Comparison of ENCODE assay signal across 12 cellular contexts in the genomic region with DNA sequence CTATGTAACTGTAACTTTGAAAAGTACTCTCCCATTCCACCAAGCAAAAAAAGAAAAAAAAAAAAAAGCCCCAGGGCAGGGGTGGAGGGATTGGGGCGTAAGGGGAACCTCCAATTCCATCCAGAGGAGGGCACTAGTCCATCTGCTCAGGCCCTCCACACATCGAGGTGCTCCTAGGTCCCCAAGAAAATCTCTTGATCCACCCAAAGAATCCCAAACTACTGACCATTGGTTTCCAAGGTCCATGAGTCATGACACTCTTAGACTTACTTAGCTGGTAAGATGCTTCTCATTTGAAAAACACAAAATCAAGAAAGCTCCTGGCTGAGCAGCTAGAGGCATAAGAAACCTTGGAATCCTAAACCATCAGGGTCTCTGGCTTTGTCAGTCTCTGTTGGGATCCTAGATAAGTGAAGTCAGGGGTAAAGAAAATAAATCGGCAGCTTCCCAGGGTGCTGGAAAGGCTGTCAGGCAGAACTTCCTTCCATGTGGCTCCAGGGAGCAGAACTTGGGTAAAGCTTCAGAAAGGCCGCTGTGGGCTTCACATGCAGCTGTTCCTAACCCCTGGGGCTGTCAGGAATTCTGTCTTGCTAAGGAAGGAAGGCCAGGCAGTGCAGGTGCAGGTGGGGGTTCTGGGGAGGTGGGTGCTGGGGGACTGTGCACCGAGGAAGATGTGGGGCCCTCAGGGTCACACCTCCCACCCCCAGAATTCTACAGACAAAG. TPM values are rescaled to one million over a fixed set of nuclear protein-coding genes. Genes with fewer than 3 reads are reported as not detected.
DNase-seq lines count a peak whose midpoint lies in the region; ATAC-seq and TF ChIP-seq lines count a peak whose summit lies in the region.
"Had no signal": no experiment of that assay in that cellular context is flagged by ENCODE, and none has a peak within 500 bp of the region (broad histone marks: within the 10 kb centered on the region; RNA-seq: fewer than 3 reads in every experiment).

No MANE protein-coding gene starts in this region.

- no peak overlapping the region for H3K4me3 Mint-ChIP-seq in activated CD4-positive, alpha-beta T cell treated with anti-CD3 and anti-CD28 coated beads for 36 hours
- H3K4me3 Mint-ChIP-seq in dendritic cell treated with granulocyte-macrophage colony-stimulating factor and Interleukin-4, amounts not matched to agents 40 ng/mL and 50 ng/mL, for 4 days = no peak overlapping the region
- no peak overlapping the region for H3K4me3 Mint-ChIP-seq in activated naive CD4-positive, alpha-beta T cell treated with anti-CD3 and anti-CD28 coated beads for 36 hours

- H3K36me3 Mint-ChIP-seq in activated CD4-positive, alpha-beta T cell treated with anti-CD3 and anti-CD28 coated beads for 36 hours (ENCODE audit: low read depth) = no peaks in the 10 kb centered on the region
- H3K36me3 Mint-ChIP-seq in dendritic cell treated with granulocyte-macrophage colony-stimulating factor and Interleukin-4, amounts not matched to agents 40 ng/mL and 50 ng/mL, for 4 days (ENCODE audit: low read depth) = no peaks in the 10 kb centered on the region
- no peaks in the 10 kb centered on the region for H3K36me3 Mint-ChIP-seq in activated naive CD4-positive, alpha-beta T cell treated with anti-CD3 and anti-CD28 coated beads for 36 hours (ENCODE audit: low read depth)

- no peak overlapping the region for H3K27ac Mint-ChIP-seq in activated CD4-positive, alpha-beta T cell treated with anti-CD3 and anti-CD28 coated beads for 36 hours
- peak overlapping the region; percentile 25 for H3K27ac Mint-ChIP-seq in dendritic cell treated with granulocyte-macrophage colony-stimulating factor and Interleukin-4, amounts not matched to agents 40 ng/mL and 50 ng/mL, for 4 days
- no peak overlapping the region for H3K27ac Mint-ChIP-seq in activated naive CD4-positive, alpha-beta T cell treated with anti-CD3 and anti-CD28 coated beads for 36 hours

- no peak overlapping the region for H3K4me3 ChIP-seq in HUES64 (ENCODE audit: low read length)
- H3K4me3 ChIP-seq: lung, SJSA1 had no signal

- H3K27me3 Mint-ChIP-seq in activated CD4-positive, alpha-beta T cell treated with anti-CD3 and anti-CD28 coated beads for 36 hours = no peaks in the 10 kb centered on the region
- H3K27me3 Mint-ChIP-seq in dendritic cell treated with granulocyte-macrophage colony-stimulating factor and Interleukin-4, amounts not matched to agents 40 ng/mL and 50 ng/mL, for 4 days = peaks cover 7% of the 10 kb centered on the region
- H3K27me3 Mint-ChIP-seq in activated naive CD4-positive, alpha-beta T cell treated with anti-CD3 and anti-CD28 coated beads for 36 hours (ENCODE audit: low read depth) = no peaks in the 10 kb centered on the region

- H3K9me3 ChIP-seq in HUES64 (ENCODE audit: insufficient read depth, low read depth, low read length) = no peaks in the 10 kb centered on the region
- H3K9me3 ChIP-seq: SJSA1 had no signal

- 39% methylated on average over 3 of the region's 5 CpGs for WGBS in HUES64

- peak overlapping the region; percentile 95 for H3K27ac ChIP-seq in HUES64 (ENCODE audit: low read depth, low read length)
- H3K27ac ChIP-seq: SJSA1 had no signal

- H3K9me3 Mint-ChIP-seq in activated CD4-positive, alpha-beta T cell treated with anti-CD3 and anti-CD28 coated beads for 36 hours (ENCODE audit: low read depth) = no peaks in the 10 kb centered on the region
- no peaks in the 10 kb centered on the region for H3K9me3 Mint-ChIP-seq in dendritic cell treated with granulocyte-macrophage colony-stimulating factor and Interleukin-4, amounts not matched to agents 40 ng/mL and 50 ng/mL, for 4 days
- H3K9me3 Mint-ChIP-seq in activated naive CD4-positive, alpha-beta T cell treated with anti-CD3 and anti-CD28 coated beads for 36 hours = no peaks in the 10 kb centered on the region

- H3K9ac ChIP-seq in HUES64 (ENCODE audit: low read depth, low read length) = no peak overlapping the region

- H3K27me3 ChIP-seq in HUES64 (ENCODE audit: insufficient read depth, low read length) = no peaks in the 10 kb centered on the region
- H3K27me3 ChIP-seq: SJSA1 had no signal

- H3K4me1 ChIP-seq in HUES64 (ENCODE audit: insufficient read depth, low read length) = peaks cover 72% of the 10 kb centered on the region
- H3K4me1 ChIP-seq: SJSA1 had no signal

- no peak for DNase-seq in activated CD4-positive, alpha-beta T cell treated with anti-CD3 and anti-CD28 coated beads for 36 hours
- DNase-seq in activated CD4-positive, alpha-beta T cell treated with anti-CD3 and anti-CD28 coated beads for 4 hours = no peak
- DNase-seq in posterior vena cava (ENCODE audit: low spot score) (peak; percentile 31), omental fat pad (ENCODE audit: low spot score) (no peak)
- no peak for DNase-seq in activated naive CD4-positive, alpha-beta T cell treated with anti-CD3 and anti-CD28 coated beads for 36 hours
- DNase-seq in stimulated activated CD4-positive, alpha-beta T cell treated with anti-CD3 and anti-CD28 coated beads, Interleukin-4, amount 100 ng/mL, for 4 hours = no peak
- DNase-seq: activated CD4-positive, alpha-beta T cell treated with anti-CD3 and anti-CD28 coated beads for 1 hour; activated naive CD4-positive, alpha-beta T cell treated with Interleukin-2 at 50 U/mL for 16 hours had no signal

- intact Hi-C loops in activated CD4-positive, alpha-beta T cell treated with anti-CD3 and anti-CD28 coated beads for 36 hours (cut with DNase I, micrococcal nuclease) = loop anchor here in 1 of 2 experiments (1.0 kb wide), 1 partner anchor 233 kb away; no protein-coding TSS in a partner anchor
- intact Hi-C loops in dendritic cell treated with granulocyte-macrophage colony-stimulating factor and Interleukin-4, amounts not matched to agents 40 ng/mL and 50 ng/mL, for 4 days (cut with micrococcal nuclease) = loop anchor here (5.0 kb wide), 1 partner anchor 224 kb away; no protein-coding TSS in a partner anchor
- intact Hi-C loops in posterior vena cava (cut with DNase I) = loop anchor here in 1 of 2 donors (10.0 kb wide), 1 partner anchor 166 kb away; no protein-coding TSS in a partner anchor
- intact Hi-C loops in activated naive CD4-positive, alpha-beta T cell treated with anti-CD3 and anti-CD28 coated beads for 36 hours (cut with micrococcal nuclease) = loop anchor here (2.0 kb wide), 1 partner anchor 232 kb away; no protein-coding TSS in a partner anchor

- peaks cover 18% of the 10 kb centered on the region for H3K4me1 Mint-ChIP-seq in activated CD4-positive, alpha-beta T cell treated with anti-CD3 and anti-CD28 coated beads for 36 hours
- H3K4me1 Mint-ChIP-seq in dendritic cell treated with granulocyte-macrophage colony-stimulating factor and Interleukin-4, amounts not matched to agents 40 ng/mL and 50 ng/mL, for 4 days (ENCODE audit: low read depth) = peaks cover 62% of the 10 kb centered on the region
- peaks cover 25% of the 10 kb centered on the region for H3K4me1 Mint-ChIP-seq in activated naive CD4-positive, alpha-beta T cell treated with anti-CD3 and anti-CD28 coated beads for 36 hours (ENCODE audit: low read depth)

- no peaks in the 10 kb centered on the region for H3K36me3 ChIP-seq in HUES64 (ENCODE audit: insufficient read depth, low read length)
- H3K36me3 ChIP-seq: SJSA1 had no signal

- peak; percentile 59 for ATAC-seq in activated CD4-positive, alpha-beta T cell treated with anti-CD3 and anti-CD28 coated beads for 36 hours
- no peak for ATAC-seq in omental fat pad (ENCODE audit: low FRiP score)

- POLR2A ChIA-PET in activated CD4-positive, alpha-beta T cell treated with anti-CD3 and anti-CD28 coated beads for 36 hours (lab: Charles Lee) = interaction anchor here (0.6 kb wide), 1 partner anchor 32 kb away, joined by 6 read pairs; no protein-coding TSS in a partner anchor

- no peak for TF ChIP-seq CTCF in omental fat pad (IDR thresholded peaks at IDR 0.05)

- CTCF ChIA-PET in activated CD4-positive, alpha-beta T cell treated with anti-CD3 and anti-CD28 coated beads for 36 hours (lab: Charles Lee) = interaction anchor here (0.7 to 0.9 kb wide), 8 partner anchors 8 to 233 kb away, joined by 3 to 4 read pairs (median 3); a partner anchor contains a TSS
- CTCF ChIA-PET in activated naive CD4-positive, alpha-beta T cell treated with anti-CD3 and anti-CD28 coated beads for 36 hours (lab: Charles Lee) = interaction anchor here (1.1 to 2.1 kb wide), 6 partner anchors 10 to 233 kb away, joined by 3 to 6 read pairs (median 5); no protein-coding TSS in a partner anchor

RNA-seq across cellular contexts. Expression of a gene that starts 49.4 kb away (rescaled TPM):
- total RNA-seq in activated CD4-positive, alpha-beta T cell treated with anti-CD3 and anti-CD28 coated beads for 36 hours = 1 to 10 TPM; 5.4 to 6.1 TPM
- 11.8 TPM for polyA plus RNA-seq in HUES64 (2013, experiment 1 of 2)
- 13.6 TPM for polyA plus RNA-seq in HUES64 (2013, experiment 2 of 2)
- 10 to 100 TPM in 1 of 2 donors, 1 to 10 TPM in 1; 7.4 to 11.8 TPM for total RNA-seq in posterior vena cava
- 1 to 10 TPM; 1.1 to 1.5 TPM for total RNA-seq in activated naive CD4-positive, alpha-beta T cell treated with anti-CD3 and anti-CD28 coated beads for 36 hours
- 10 to 100 TPM; 11.6 to 40.1 (median 16.3) TPM for total RNA-seq in omental fat pad
- total RNA-seq: SJSA1 had no signal
